In genomic region chr20:49653925-49654324, GRCh38 we compare ENCODE assay signal across 23 cellular contexts.
"Had no signal": no experiment of that assay in that cellular context is flagged by ENCODE, and none has a peak within 500 bp of the region (broad histone marks: within the 10 kb centered on the region; RNA-seq: fewer than 3 reads in every experiment).

No MANE protein-coding gene starts in this region.

- ATAC-seq: gastroesophageal sphincter, lower lobe of right lung, pancreas, right lobe of liver had no signal

- H3K27ac Mint-ChIP-seq: activated naive CD8-positive, alpha-beta T cell; stimulated activated naive CD8-positive, alpha-beta T cell treated with anti-CD3 and anti-CD28 coated beads, Interleukin-15, Interleukin-2, amounts not matched to agents 100 ng/mL and 50 ng/mL, for 24 hours; type B pancreatic cell had no signal

- DNase-seq: activated CD4-positive, alpha-beta T cell treated with anti-CD3 and anti-CD28 coated beads for 4 hours; activated CD4-positive, alpha-beta T cell treated with anti-CD3 and anti-CD28 coated beads, Interleukin-2, amount 50 U/mL, for 4 hours; activated effector memory CD4-positive, alpha-beta T cell treated with Interleukin-2 at 50 U/mL for 16 hours; activated naive CD4-positive, alpha-beta T cell treated with Interleukin-2 at 50 U/mL for 16 hours; anterior cingulate cortex; cerebellar nuclear complex; colonic mucosa; effector memory CD4-positive, alpha-beta T cell; erythroblast; hypothalamus; immature natural killer cell; kidney; lower lobe of right lung; mesendoderm; nucleus accumbens; pancreas; right lobe of liver; stimulated activated CD4-positive, alpha-beta T cell treated with anti-CD3 and anti-CD28 coated beads, Interleukin-2, amount 100 ng/mL, for 48 hours; uterus had no signal

- H3K27ac ChIP-seq: colonic mucosa, gastroesophageal sphincter, lower lobe of right lung, pancreas, right lobe of liver, uterus had no signal

- H3K27me3 Mint-ChIP-seq: activated naive CD8-positive, alpha-beta T cell; stimulated activated naive CD8-positive, alpha-beta T cell treated with anti-CD3 and anti-CD28 coated beads, Interleukin-15, Interleukin-2, amounts not matched to agents 100 ng/mL and 50 ng/mL, for 24 hours; type B pancreatic cell had no signal

- H3K9me3 Mint-ChIP-seq: immature natural killer cell; stimulated activated naive CD8-positive, alpha-beta T cell treated with anti-CD3 and anti-CD28 coated beads, Interleukin-15, Interleukin-2, amounts not matched to agents 100 ng/mL and 50 ng/mL, for 24 hours; type B pancreatic cell had no signal

- H3K36me3 ChIP-seq: uterus had no signal

- H3K27me3 ChIP-seq: colonic mucosa, gastroesophageal sphincter, pancreas, right lobe of liver, uterus had no signal

- FAIRE-seq: kidney, pancreas had no signal

- H3K4me3 ChIP-seq: colonic mucosa, gastroesophageal sphincter, lower lobe of right lung, pancreas, right lobe of liver, uterus had no signal

- H3K9me3 ChIP-seq: colonic mucosa, gastroesophageal sphincter, lower lobe of right lung, pancreas, right lobe of liver, uterus had no signal

- H3K4me3 Mint-ChIP-seq: activated naive CD8-positive, alpha-beta T cell; immature natural killer cell; stimulated activated naive CD8-positive, alpha-beta T cell treated with anti-CD3 and anti-CD28 coated beads, Interleukin-15, Interleukin-2, amounts not matched to agents 100 ng/mL and 50 ng/mL, for 24 hours; type B pancreatic cell had no signal
